In the genomic region with DNA sequence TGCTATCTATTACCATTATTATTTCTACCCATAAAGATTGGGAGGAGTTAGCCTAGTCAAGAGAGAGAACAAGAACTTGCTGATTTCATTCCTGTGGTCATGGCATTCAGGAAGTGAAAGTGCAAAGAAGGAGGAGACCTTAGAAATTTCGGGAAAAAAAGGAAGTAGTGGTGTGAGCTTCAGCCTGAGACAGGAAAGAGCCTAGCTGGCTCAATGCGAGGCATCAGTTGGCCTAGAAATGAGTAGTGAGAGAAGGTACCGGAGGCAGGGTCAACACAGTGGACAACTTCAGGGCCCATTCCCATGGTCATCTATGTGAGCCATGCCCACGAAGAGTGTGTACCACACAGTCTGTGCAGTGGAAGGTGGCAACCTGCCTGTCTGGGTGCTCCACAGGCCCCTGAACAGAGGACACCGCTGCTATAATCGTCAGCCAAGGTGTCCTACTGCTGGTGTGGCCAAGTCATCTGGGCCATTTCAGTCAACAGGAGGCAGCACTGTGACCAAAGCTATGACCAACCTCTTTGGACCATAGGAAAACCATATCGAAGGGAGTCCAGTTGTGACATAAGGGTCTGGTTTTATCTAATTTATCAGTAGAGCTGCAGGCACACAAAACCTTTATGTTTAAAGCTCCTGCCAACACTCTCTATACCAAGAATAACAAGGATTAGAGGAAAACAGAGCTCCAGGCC, we compare ENCODE assay signal across 1 cellular context.
A peak's percentile ranks its signal among the peaks of the same experiment; 100 is the strongest.
TF ChIP-seq lines count a peak whose summit lies in the region.

No MANE protein-coding gene starts in this region.

TF ChIP-seq in K562, 482 proteins besides CTCF, POLR2A, EP300 and RAD21:
- 0 out of 2 replicates have a peak, but pooled peaks have one; percentile 17 for TF ChIP-seq NFE2 (IDR thresholded peaks at IDR 0.05; ENCODE audit: low read depth)
- TF ChIP-seq CTBP1 (IDR thresholded peaks at IDR 0.05; ENCODE audit: borderline replicate concordance): 0 out of 2 replicates have a peak, but pooled peaks have one; percentile 19
- no peak for TF ChIP-seq NR1H2 (CRISPR knock-in tag; IDR thresholded peaks at IDR 0.05)
- 0 out of 4 replicates have a peak, but pooled peaks of 1 of the 2 experiments have one; percentile 8 for TF ChIP-seq MAZ (CRISPR knock-in tag; conservative IDR thresholded peaks at IDR 0.05 in 1 of 2, IDR thresholded peaks at IDR 0.05 in 1 of 2)
- TF ChIP-seq BACH1 (tag; IDR thresholded peaks at IDR 0.05): peak; percentile 44; the same call in 1 of the 2 replicates
- no peak for TF ChIP-seq MCM3 (IDR thresholded peaks at IDR 0.05)
- 0 out of 2 replicates have a peak, but pooled peaks have one; percentile 26 for TF ChIP-seq GABPA (tag; conservative IDR thresholded peaks at IDR 0.05; ENCODE audit: low read depth)
- TF ChIP-seq, protein P1, sequence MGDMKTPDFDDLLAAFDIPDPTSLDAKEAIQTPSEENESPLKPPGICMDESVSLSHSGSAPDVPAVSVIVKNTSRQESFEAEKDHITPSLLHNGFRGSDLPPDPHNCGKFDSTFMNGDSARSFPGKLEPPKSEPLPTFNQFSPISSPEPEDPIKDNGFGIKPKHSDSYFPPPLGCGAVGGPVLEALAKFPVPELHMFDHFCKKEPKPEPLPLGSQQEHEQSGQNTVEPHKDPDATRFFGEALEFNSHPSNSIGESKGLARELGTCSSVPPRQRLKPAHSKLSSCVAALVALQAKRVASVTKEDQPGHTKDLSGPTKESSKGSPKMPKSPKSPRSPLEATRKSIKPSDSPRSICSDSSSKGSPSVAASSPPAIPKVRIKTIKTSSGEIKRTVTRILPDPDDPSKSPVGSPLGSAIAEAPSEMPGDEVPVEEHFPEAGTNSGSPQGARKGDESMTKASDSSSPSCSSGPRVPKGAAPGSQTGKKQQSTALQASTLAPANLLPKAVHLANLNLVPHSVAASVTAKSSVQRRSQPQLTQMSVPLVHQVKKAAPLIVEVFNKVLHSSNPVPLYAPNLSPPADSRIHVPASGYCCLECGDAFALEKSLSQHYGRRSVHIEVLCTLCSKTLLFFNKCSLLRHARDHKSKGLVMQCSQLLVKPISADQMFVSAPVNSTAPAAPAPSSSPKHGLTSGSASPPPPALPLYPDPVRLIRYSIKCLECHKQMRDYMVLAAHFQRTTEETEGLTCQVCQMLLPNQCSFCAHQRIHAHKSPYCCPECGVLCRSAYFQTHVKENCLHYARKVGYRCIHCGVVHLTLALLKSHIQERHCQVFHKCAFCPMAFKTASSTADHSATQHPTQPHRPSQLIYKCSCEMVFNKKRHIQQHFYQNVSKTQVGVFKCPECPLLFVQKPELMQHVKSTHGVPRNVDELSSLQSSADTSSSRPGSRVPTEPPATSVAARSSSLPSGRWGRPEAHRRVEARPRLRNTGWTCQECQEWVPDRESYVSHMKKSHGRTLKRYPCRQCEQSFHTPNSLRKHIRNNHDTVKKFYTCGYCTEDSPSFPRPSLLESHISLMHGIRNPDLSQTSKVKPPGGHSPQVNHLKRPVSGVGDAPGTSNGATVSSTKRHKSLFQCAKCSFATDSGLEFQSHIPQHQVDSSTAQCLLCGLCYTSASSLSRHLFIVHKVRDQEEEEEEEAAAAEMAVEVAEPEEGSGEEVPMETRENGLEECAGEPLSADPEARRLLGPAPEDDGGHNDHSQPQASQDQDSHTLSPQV (IDR thresholded peaks at IDR 0.05): 0 out of 2 replicates have a peak, but pooled peaks have one; percentile 24
- TF ChIP-seq ARHGAP35 (IDR thresholded peaks at IDR 0.05; ENCODE audit: partially characterized antibody): no peak
- peak; percentile 37; the same call in 1 of the 2 replicates for TF ChIP-seq SMAD4 (CRISPR knock-in tag; conservative IDR thresholded peaks at IDR 0.05)
- TF ChIP-seq, protein P2, sequence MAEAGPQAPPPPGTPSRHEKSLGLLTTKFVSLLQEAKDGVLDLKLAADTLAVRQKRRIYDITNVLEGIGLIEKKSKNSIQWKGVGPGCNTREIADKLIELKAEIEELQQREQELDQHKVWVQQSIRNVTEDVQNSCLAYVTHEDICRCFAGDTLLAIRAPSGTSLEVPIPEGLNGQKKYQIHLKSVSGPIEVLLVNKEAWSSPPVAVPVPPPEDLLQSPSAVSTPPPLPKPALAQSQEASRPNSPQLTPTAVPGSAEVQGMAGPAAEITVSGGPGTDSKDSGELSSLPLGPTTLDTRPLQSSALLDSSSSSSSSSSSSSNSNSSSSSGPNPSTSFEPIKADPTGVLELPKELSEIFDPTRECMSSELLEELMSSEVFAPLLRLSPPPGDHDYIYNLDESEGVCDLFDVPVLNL (CRISPR knock-in tag; IDR thresholded peaks at IDR 0.05; ENCODE audit: low read depth): no peak
- TF ChIP-seq, protein P3, sequence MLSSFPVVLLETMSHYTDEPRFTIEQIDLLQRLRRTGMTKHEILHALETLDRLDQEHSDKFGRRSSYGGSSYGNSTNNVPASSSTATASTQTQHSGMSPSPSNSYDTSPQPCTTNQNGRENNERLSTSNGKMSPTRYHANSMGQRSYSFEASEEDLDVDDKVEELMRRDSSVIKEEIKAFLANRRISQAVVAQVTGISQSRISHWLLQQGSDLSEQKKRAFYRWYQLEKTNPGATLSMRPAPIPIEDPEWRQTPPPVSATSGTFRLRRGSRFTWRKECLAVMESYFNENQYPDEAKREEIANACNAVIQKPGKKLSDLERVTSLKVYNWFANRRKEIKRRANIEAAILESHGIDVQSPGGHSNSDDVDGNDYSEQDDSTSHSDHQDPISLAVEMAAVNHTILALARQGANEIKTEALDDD (IDR thresholded peaks at IDR 0.05): peak; percentile 26; the same call in 1 of the 2 replicates
- no peak for TF ChIP-seq ZNF696 (CRISPR knock-in tag; conservative IDR thresholded peaks at IDR 0.05)
- TF ChIP-seq, protein P4, sequence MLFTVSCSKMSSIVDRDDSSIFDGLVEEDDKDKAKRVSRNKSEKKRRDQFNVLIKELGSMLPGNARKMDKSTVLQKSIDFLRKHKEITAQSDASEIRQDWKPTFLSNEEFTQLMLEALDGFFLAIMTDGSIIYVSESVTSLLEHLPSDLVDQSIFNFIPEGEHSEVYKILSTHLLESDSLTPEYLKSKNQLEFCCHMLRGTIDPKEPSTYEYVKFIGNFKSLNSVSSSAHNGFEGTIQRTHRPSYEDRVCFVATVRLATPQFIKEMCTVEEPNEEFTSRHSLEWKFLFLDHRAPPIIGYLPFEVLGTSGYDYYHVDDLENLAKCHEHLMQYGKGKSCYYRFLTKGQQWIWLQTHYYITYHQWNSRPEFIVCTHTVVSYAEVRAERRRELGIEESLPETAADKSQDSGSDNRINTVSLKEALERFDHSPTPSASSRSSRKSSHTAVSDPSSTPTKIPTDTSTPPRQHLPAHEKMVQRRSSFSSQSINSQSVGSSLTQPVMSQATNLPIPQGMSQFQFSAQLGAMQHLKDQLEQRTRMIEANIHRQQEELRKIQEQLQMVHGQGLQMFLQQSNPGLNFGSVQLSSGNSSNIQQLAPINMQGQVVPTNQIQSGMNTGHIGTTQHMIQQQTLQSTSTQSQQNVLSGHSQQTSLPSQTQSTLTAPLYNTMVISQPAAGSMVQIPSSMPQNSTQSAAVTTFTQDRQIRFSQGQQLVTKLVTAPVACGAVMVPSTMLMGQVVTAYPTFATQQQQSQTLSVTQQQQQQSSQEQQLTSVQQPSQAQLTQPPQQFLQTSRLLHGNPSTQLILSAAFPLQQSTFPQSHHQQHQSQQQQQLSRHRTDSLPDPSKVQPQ (CRISPR knock-in tag; IDR thresholded peaks at IDR 0.05; ENCODE audit: borderline replicate concordance): no peak
- TF ChIP-seq, protein P5, sequence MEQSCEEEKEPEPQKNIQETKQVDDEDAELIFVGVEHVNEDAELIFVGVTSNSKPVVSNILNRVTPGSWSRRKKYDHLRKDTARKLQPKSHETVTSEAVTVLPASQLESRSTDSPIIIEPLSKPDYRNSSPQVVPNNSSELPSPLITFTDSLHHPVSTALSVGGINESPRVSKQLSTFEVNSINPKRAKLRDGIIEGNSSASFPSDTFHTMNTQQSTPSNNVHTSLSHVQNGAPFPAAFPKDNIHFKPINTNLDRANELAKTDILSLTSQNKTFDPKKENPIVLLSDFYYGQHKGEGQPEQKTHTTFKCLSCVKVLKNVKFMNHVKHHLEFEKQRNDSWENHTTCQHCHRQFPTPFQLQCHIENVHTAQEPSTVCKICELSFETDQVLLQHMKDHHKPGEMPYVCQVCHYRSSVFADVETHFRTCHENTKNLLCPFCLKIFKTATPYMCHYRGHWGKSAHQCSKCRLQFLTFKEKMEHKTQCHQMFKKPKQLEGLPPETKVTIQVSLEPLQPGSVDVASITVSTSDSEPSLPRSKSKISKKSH (CRISPR knock-in tag; IDR thresholded peaks at IDR 0.05): no peak
- TF ChIP-seq ELF4 (CRISPR knock-in tag; IDR thresholded peaks at IDR 0.05): no peak
- TF ChIP-seq RBM15 (IDR thresholded peaks at IDR 0.05; ENCODE audit: insufficient read depth, low read length): no peak
- TF ChIP-seq FOSL1 (tag; conservative IDR thresholded peaks at IDR 0.05): 0 out of 2 replicates have a peak, but pooled peaks have one; percentile 13
- TF ChIP-seq CBFA2T3 (IDR thresholded peaks at IDR 0.05): peak; percentile 46; the same call in 1 of the 2 replicates
- TF ChIP-seq ZBTB17 (CRISPR knock-in tag; IDR thresholded peaks at IDR 0.05): 0 out of 2 replicates have a peak, but pooled peaks have one; percentile 19
- no peak for TF ChIP-seq NR2C2 (CRISPR knock-in tag; IDR thresholded peaks at IDR 0.05)
- TF ChIP-seq NR2C2 (tag; IDR thresholded peaks at IDR 0.05): peak; percentile 56; the same call in 1 of the 2 replicates
- peak in 1 of 2 experiments; percentile 90; a peak in 2 of 4 replicates for TF ChIP-seq ETV6 (IDR thresholded peaks at IDR 0.05; ENCODE audit: borderline replicate concordance in 1 of 2, low read depth in 2 of 2, low read length in 1 of 2)
- TF ChIP-seq ETV6 (CRISPR knock-in tag; IDR thresholded peaks at IDR 0.05; ENCODE audit: borderline replicate concordance): no peak
- TF ChIP-seq SPI1 (IDR thresholded peaks at IDR 0.05; ENCODE audit: borderline replicate concordance, low read depth, low read length): peak; percentile 51; the same call in 1 of the 2 replicates
- TF ChIP-seq EHMT2 (IDR thresholded peaks at IDR 0.05): 0 out of 2 replicates have a peak, but pooled peaks have one; percentile 60
- no peak for TF ChIP-seq TFAM (CRISPR knock-in tag; conservative IDR thresholded peaks at IDR 0.05)
- no peak for TF ChIP-seq ZNF224 (CRISPR knock-in tag; IDR thresholded peaks at IDR 0.05)
- TF ChIP-seq ESRRB (CRISPR knock-in tag; IDR thresholded peaks at IDR 0.05; ENCODE audit: borderline replicate concordance): no peak
- TF ChIP-seq ZNF175 (CRISPR knock-in tag; IDR thresholded peaks at IDR 0.05; ENCODE audit: low read depth): 0 out of 2 replicates have a peak, but pooled peaks have one; percentile 15
- TF ChIP-seq, protein P6, sequence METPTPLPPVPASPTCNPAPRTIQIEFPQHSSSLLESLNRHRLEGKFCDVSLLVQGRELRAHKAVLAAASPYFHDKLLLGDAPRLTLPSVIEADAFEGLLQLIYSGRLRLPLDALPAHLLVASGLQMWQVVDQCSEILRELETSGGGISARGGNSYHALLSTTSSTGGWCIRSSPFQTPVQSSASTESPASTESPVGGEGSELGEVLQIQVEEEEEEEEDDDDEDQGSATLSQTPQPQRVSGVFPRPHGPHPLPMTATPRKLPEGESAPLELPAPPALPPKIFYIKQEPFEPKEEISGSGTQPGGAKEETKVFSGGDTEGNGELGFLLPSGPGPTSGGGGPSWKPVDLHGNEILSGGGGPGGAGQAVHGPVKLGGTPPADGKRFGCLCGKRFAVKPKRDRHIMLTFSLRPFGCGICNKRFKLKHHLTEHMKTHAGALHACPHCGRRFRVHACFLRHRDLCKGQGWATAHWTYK (CRISPR knock-in tag; IDR thresholded peaks at IDR 0.05): 0 out of 2 replicates have a peak, but pooled peaks have one; percentile 16
- TF ChIP-seq JUND (IDR thresholded peaks at IDR 0.05; ENCODE audit: borderline replicate concordance, low read depth, low read length): no peak
- peak; percentile 11; the same call in 1 of the 3 replicates for TF ChIP-seq JUND (tag; IDR thresholded peaks at IDR 0.05; ENCODE audit: borderline replicate concordance, low read depth, low read length)
- TF ChIP-seq SUPT5H (IDR thresholded peaks at IDR 0.05): no peak
- TF ChIP-seq MYNN (IDR thresholded peaks at IDR 0.05): no peak
- no peak for TF ChIP-seq MYNN (CRISPR knock-in tag; IDR thresholded peaks at IDR 0.05)
- no peak for TF ChIP-seq ZFX (CRISPR knock-in tag; IDR thresholded peaks at IDR 0.05)
- 0 out of 2 replicates have a peak, but pooled peaks have one; percentile 4 for TF ChIP-seq NCOR1 (IDR thresholded peaks at IDR 0.05)
- TF ChIP-seq NFE2L1 (tag; IDR thresholded peaks at IDR 0.05; ENCODE audit: borderline replicate concordance, low read depth): no peak
